ENCODE assay signal across 7 cellular contexts in the genomic region with DNA sequence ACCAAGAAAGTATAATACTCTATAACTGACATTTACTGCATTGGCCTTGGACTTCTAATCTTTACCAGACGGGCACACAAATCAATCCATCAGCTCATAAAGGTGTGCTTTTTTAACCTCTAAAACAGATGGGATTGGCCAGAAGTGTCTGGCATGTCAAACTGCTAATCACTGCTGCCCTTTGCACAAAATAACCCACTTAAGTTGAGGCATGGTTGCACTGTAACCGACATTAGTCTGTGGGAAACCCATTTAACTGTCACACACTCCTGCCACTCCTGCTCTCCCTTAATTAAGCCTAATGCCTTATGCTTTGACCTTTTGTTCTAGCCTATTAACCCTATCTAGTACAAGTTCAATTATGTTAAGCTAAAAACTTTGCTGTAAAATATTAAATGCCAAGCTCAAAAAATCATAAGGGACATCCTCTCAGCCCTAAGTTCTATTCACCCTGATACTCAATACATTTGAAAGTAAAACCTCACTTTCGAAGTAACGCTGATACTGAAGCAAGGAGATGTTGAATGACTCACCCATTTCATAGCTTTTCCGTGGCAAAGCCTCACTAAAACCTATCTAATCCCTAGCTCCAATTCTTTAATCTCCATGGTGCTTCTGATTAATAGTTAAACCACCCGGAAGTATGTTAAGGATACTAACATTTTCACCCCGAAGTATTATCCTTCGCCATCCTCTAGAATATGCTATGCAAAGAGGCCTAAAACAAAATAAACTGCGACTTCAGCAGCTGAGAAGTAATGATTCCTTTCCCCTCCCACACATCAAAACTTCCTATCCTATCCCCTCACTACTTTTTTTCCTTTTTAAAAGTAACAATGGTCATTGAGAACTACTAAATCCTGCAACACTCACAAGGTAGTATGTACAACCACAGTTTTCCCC. TPM values are rescaled to one million over a fixed set of nuclear protein-coding genes. Genes with fewer than 3 reads are reported as not detected.
DNase-seq lines count a peak whose midpoint lies in the region; ATAC-seq and FAIRE-seq lines count a peak whose summit lies in the region.

No MANE protein-coding gene starts in this region.

- H3K27ac Mint-ChIP-seq in T-helper 17 cell, result peak overlapping the region; percentile 27

- H3K9me3 ChIP-seq in T-helper 17 cell (ENCODE audit: control insufficient read depth, low read length, poor library complexity, severe bottlenecking), result no peaks in the 10 kb centered on the region

- DNase-seq in T-helper 17 cell, result no peak
- DNase-seq in left lobe of liver (ENCODE audit: low spot score), result no peak
- DNase-seq in SIG-M5 treated with dmso at 0.1 percent for 504 hours (lab: John Stamatoyannopoulos, UW; ENCODE audit: unreplicated experiment), result no peak
- DNase-seq in frontal cortex (ENCODE audit: low spot score in 2 of 2), result no peak
- no peak for DNase-seq in NCI-H1694 (lab: John Stamatoyannopoulos, UW)

- H3K27me3 Mint-ChIP-seq in T-helper 17 cell, result peaks cover 18% of the 10 kb centered on the region

- peak overlapping the region; percentile 79 for H3K4me3 Mint-ChIP-seq in T-helper 17 cell

- peaks cover 41% of the 10 kb centered on the region for H3K4me1 Mint-ChIP-seq in T-helper 17 cell

- peak; percentile 87 for ATAC-seq in GM18873 (IDR thresholded peaks at IDR 0.05; ENCODE audit: low FRiP score, unreplicated experiment)
- peak; percentile 86 for ATAC-seq in HG02852 (IDR thresholded peaks at IDR 0.05; ENCODE audit: unreplicated experiment)
- ATAC-seq in T-helper 17 cell, result peak; percentile 37
- ATAC-seq in left lobe of liver, result peak; percentile 39

- H3K36me3 Mint-ChIP-seq in T-helper 17 cell (ENCODE audit: low read depth), result no peaks in the 10 kb centered on the region

- FAIRE-seq in frontal cortex (lab: Jason Lieb, UNC), result no peak

RNA-seq across cellular contexts. Expression of gene NRIP1, which starts 12.9 kb away (rescaled TPM):
- total RNA-seq in T-helper 17 cell (10 to 100 TPM; 29.9 to 33.7 TPM), left lobe of liver (19.3 TPM), frontal cortex (113 TPM)

Comparison
In these comparisons a context has a peak if more than half of its experiments do, and no peak if none do; other contexts are left out.
1. ATAC-seq: peak in every context shown above with its lines; median percentile 87 in GM18873; 86 in HG02852; 39 in left lobe of liver; 37 in T-helper 17 cell.